ENCODE assay signal across 16 cellular contexts in the genomic region with DNA sequence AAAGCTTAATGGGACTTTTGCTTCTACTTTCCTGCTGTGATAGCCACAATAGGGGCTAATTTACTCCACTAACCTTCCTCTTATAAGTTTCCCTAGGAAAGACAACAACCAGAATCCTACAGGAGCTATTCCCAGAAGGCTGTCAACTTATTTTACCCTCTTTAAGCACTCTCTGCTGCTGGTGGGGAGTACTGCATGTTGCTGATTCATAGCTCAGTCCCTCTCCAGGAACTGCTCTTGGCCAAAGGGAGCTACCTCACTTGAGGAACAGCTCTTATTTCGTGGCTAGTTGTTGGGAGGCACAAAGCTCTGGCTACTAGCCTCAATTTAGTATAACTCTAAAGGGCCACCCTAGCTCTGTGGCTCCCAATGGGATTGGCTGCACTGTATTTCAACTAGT. TPM values are rescaled to one million over a fixed set of nuclear protein-coding genes. Genes with fewer than 3 reads are reported as not detected.
DNase-seq lines count a peak whose midpoint lies in the region; ATAC-seq, FAIRE-seq and TF ChIP-seq lines count a peak whose summit lies in the region.
"Had no signal": no experiment of that assay in that cellular context is flagged by ENCODE, and none has a peak within 500 bp of the region (broad histone marks: within the 10 kb centered on the region; RNA-seq: fewer than 3 reads in every experiment).

No MANE protein-coding gene starts in this region.

- no peaks in the 10 kb centered on the region for H3F3A ChIP-seq in PC-3 (ENCODE audit: low read length, unreplicated experiment)

- ATAC-seq in PC-3 (peak; percentile 58), GM21381 (IDR thresholded peaks at IDR 0.05; ENCODE audit: unreplicated experiment) (no peak), GM19397 (IDR thresholded peaks at IDR 0.05; ENCODE audit: unreplicated experiment) (no peak)

- FAIRE-seq in endothelial cell of umbilical vein (lab: Jason Lieb, UNC), result peak; percentile 8
- FAIRE-seq: colon had no signal

- H3K27me3 ChIP-seq in PC-3 (ENCODE audit: low read length), result no peaks in the 10 kb centered on the region
- no peaks in the 10 kb centered on the region for H3K27me3 ChIP-seq in endothelial cell of umbilical vein (ENCODE audit: control insufficient read depth in 2 of 2, insufficient read depth in 2 of 2, low read length in 2 of 2)
- H3K27me3 ChIP-seq: vagina had no signal

- H3K27ac ChIP-seq in PC-3 (ENCODE audit: low read length), result no peak overlapping the region
- no peak overlapping the region for H3K27ac ChIP-seq in endothelial cell of umbilical vein (ENCODE audit: insufficient read depth, low read depth, low read length)
- H3K27ac ChIP-seq: vagina, VCaP had no signal

- BruUV-seq in PC-3 (replicated peaks; lab: Mats Ljungman, UMichigan) (no TSS peak), endothelial cell of umbilical vein (replicated peaks; lab: Mats Ljungman, UMichigan) (no TSS peak)

- H3K79me2 ChIP-seq in PC-3 (ENCODE audit: low read length) (no peaks in the 10 kb centered on the region), endothelial cell of umbilical vein (ENCODE audit: control insufficient read depth, insufficient read depth, low read length) (peaks cover 7% of the 10 kb centered on the region)

- CTCF ChIA-PET in PC-3 (lab: Charles Lee), result interaction anchor here (0.6 to 1.4 kb wide), 2 partner anchors 112 to 115 kb away, joined by 3 read pairs; no protein-coding TSS in a partner anchor
- CTCF ChIA-PET in endothelial cell of umbilical vein (lab: Charles Lee), result interaction anchor here (0.8 to 2.4 kb wide), 29 partner anchors 9 to 1072 kb away, joined by 3 to 22 read pairs (median 6); partner anchors contain the start of gene ADSS2

- peaks cover 80% of the 10 kb centered on the region for H3K36me3 ChIP-seq in PC-3 (ENCODE audit: low read depth, low read length)
- H3K36me3 ChIP-seq in endothelial cell of umbilical vein (ENCODE audit: control insufficient read depth in 2 of 2, extremely low read depth in 1 of 2, insufficient read depth in 2 of 2, low read length in 2 of 2), result peaks cover 44 to 49% of the 10 kb centered on the region in 2 experiments

- TF ChIP-seq POLR2A in endothelial cell of umbilical vein (IDR thresholded peaks at IDR 0.05; ENCODE audit: low read depth, low read length), result no peak

- DNase-seq in EH (ENCODE audit: low read depth), result peak; percentile 69
- DNase-seq in PC-3, result peak; percentile 50
- DNase-seq in endothelial cell of umbilical vein (ENCODE audit: low read depth, low spot score), result peak; percentile 64
- peak; percentile 84 for DNase-seq in myocyte (ENCODE audit: low read depth)
- no peak for DNase-seq in NCI-H2196 treated with DMSO at 0.1 percent for 48 hours (lab: John Stamatoyannopoulos, UW; ENCODE audit: unreplicated experiment)
- no peak for DNase-seq in stimulated activated CD4-positive, alpha-beta T cell treated with anti-CD3 and anti-CD28 coated beads, Interleukin-12 subunit alpha, Interleukin-12 subunit beta, amount 100 ng/mL, for 4 hours
- DNase-seq: activated T-cell treated with anti-CD3 and anti-CD28 coated beads, Interleukin-2, amount 50 U/mL, for 72 hours; COR-L47; NCI-H1048; NCI-H524; Right ventricle myocardium superior had no signal

- H3K4me3 ChIP-seq in PC-3 (ENCODE audit: low read length), result no peak overlapping the region
- no peak overlapping the region for H3K4me3 ChIP-seq in endothelial cell of umbilical vein (replicated peaks in 1 of 3; ENCODE audit: insufficient read depth in 1 of 3, low read depth in 1 of 3, low read length in 3 of 3)
- H3K4me3 ChIP-seq: vagina had no signal

- H3K4me1 ChIP-seq in PC-3 (ENCODE audit: insufficient read depth, low read length), result peaks cover 16% of the 10 kb centered on the region
- H3K4me1 ChIP-seq in endothelial cell of umbilical vein (ENCODE audit: control insufficient read depth, extremely low read depth, insufficient read depth, low read length), result no peaks in the 10 kb centered on the region
- H3K4me1 ChIP-seq: vagina had no signal

- intact Hi-C loops in PC-3 (cut with micrococcal nuclease) (no loop called here), endothelial cell of umbilical vein (cut with micrococcal nuclease) (loop anchor here (1.0 kb wide), 1 partner anchor 113 kb away; no protein-coding TSS in a partner anchor)

- TF ChIP-seq CTCF in PC-3 (conservative IDR thresholded peaks at IDR 0.05; ENCODE audit: low read depth, low read length), result peak; percentile 50
- TF ChIP-seq CTCF in endothelial cell of umbilical vein (IDR thresholded peaks at IDR 0.05; ENCODE audit: extremely low read depth in 1 of 2, insufficient read depth in 1 of 2, low read depth in 1 of 2, low read length in 2 of 2), result peak; percentile 17 to 24

- POLR2A ChIA-PET in PC-3 (lab: Charles Lee; ENCODE audit: unreplicated experiment) (no interaction called here), endothelial cell of umbilical vein (lab: Charles Lee) (no interaction called here)

- H2AFZ ChIP-seq in PC-3 (ENCODE audit: low read length) (no peak overlapping the region), endothelial cell of umbilical vein (ENCODE audit: low read depth, low read length) (no peak overlapping the region)

- no peaks in the 10 kb centered on the region for H3K9me1 ChIP-seq in endothelial cell of umbilical vein (replicated peaks; ENCODE audit: control insufficient read depth, extremely low read depth, insufficient read depth, low read length)

- dilution Hi-C loops in endothelial cell of umbilical vein (cut with MboI; ENCODE audit: extremely low pct_ligation_motif_present, low sequenced_read_pairs), result no loop called here

- H3K9ac ChIP-seq in PC-3 (ENCODE audit: low read length), result no peak overlapping the region
- no peak overlapping the region for H3K9ac ChIP-seq in endothelial cell of umbilical vein (replicated peaks; ENCODE audit: extremely low read depth, insufficient read depth, low read length)

- no peak overlapping the region for H3K4me2 ChIP-seq in PC-3 (ENCODE audit: low read length)
- no peak overlapping the region for H3K4me2 ChIP-seq in endothelial cell of umbilical vein (ENCODE audit: insufficient read depth, low read length)

- H3K9me2 ChIP-seq in PC-3 (replicated peaks; ENCODE audit: low read length), result no peaks in the 10 kb centered on the region

- no peaks in the 10 kb centered on the region for H3K9me3 ChIP-seq in PC-3 (ENCODE audit: low read length)
- no peaks in the 10 kb centered on the region for H3K9me3 ChIP-seq in endothelial cell of umbilical vein (replicated peaks; ENCODE audit: control insufficient read depth, insufficient read depth, low read length)
- H3K9me3 ChIP-seq: vagina had no signal

- H4K20me1 ChIP-seq in PC-3 (ENCODE audit: low read length) (no peaks in the 10 kb centered on the region), endothelial cell of umbilical vein (replicated peaks; ENCODE audit: control insufficient read depth, extremely low read depth, insufficient read depth, low read length) (no peaks in the 10 kb centered on the region)

TF ChIP-seq in endothelial cell of umbilical vein, 7 proteins besides CTCF, POLR2A, EP300 and RAD21:
- TF ChIP-seq FOS (IDR thresholded peaks at IDR 0.05; ENCODE audit: borderline replicate concordance, insufficient read depth, low read length) (peak; percentile 13), MAX (IDR thresholded peaks at IDR 0.05; ENCODE audit: insufficient read depth, insufficient read length) (no peak)
TF ChIP-seq in endothelial cell of umbilical vein: peak in this region for 1.

RNA-seq across cellular contexts. Expression of gene ADSS2, which starts 37.2 kb away (rescaled TPM):
- total RNA-seq in PC-3 (2014; rRNA removed), result 55.0 and 58.2 TPM in 2 replicates
- total RNA-seq in endothelial cell of umbilical vein, result 82.8 and 90.6 TPM in 2 replicates
- polyA plus RNA-seq in endothelial cell of umbilical vein, result 24.9 and 35.5 TPM in 2 replicates
- 47.5 and 49.3 TPM in 2 replicates for polyA plus RNA-seq in endothelial cell of umbilical vein (2011; cell fraction: cytosol; rRNA removed)
- polyA plus RNA-seq in endothelial cell of umbilical vein (2011; cell fraction: nucleus; rRNA removed), result 52.7 and 75.7 TPM in 2 replicates
- 81.7 and 91.2 TPM in 2 replicates for polyA plus RNA-seq in endothelial cell of umbilical vein (2012)
- polyA minus RNA-seq in endothelial cell of umbilical vein, result 30.1 and 32.2 TPM in 2 replicates
- polyA minus RNA-seq in endothelial cell of umbilical vein (2011; cell fraction: cytosol; rRNA and poly(A)+ RNA removed), result 26.4 TPM
- 54.7 and 75.4 TPM in 2 replicates for polyA minus RNA-seq in endothelial cell of umbilical vein (2011; cell fraction: nucleus; rRNA and poly(A)+ RNA removed)
- 16.6 and 22.7 TPM in 2 replicates for total RNA-seq in myocyte
- polyA plus RNA-seq in myocyte (2012), result 16.7 TPM

RNA-seq across cellular contexts. Expression of gene CATSPERE, which starts 46.5 kb away (rescaled TPM):
- not detected in 2 replicates for total RNA-seq in PC-3 (2014; rRNA removed)
- total RNA-seq in endothelial cell of umbilical vein, result 0.72 and 1.9 TPM in 2 replicates
- 0.41 and 0.61 TPM in 2 replicates for polyA plus RNA-seq in endothelial cell of umbilical vein
- polyA plus RNA-seq in endothelial cell of umbilical vein (2011; cell fraction: cytosol; rRNA removed), result 0.27 and 0.30 TPM in 2 replicates
- 5.3 and 7.0 TPM in 2 replicates for polyA plus RNA-seq in endothelial cell of umbilical vein (2011; cell fraction: nucleus; rRNA removed)
- polyA plus RNA-seq in endothelial cell of umbilical vein (2012), result 0.30 and 0.58 TPM in 2 replicates
- 3.6 and 3.8 TPM in 2 replicates for polyA minus RNA-seq in endothelial cell of umbilical vein
- 0.31 TPM for polyA minus RNA-seq in endothelial cell of umbilical vein (2011; cell fraction: cytosol; rRNA and poly(A)+ RNA removed)
- 6.0 and 9.2 TPM in 2 replicates for polyA minus RNA-seq in endothelial cell of umbilical vein (2011; cell fraction: nucleus; rRNA and poly(A)+ RNA removed)
- 0.47 and 0.72 TPM in 2 replicates for total RNA-seq in myocyte
- 0.40 TPM for polyA plus RNA-seq in myocyte (2012)

Comparison
In these comparisons a context has a peak if more than half of its experiments do, and no peak if none do; other contexts are left out.
1. DNase-seq: peak in EH (single experiment), PC-3 (single experiment), endothelial cell of umbilical vein (single experiment) and myocyte (single experiment); none in NCI-H2196 treated with DMSO at 0.1 percent for 48 hours (single experiment) and stimulated activated CD4-positive, alpha-beta T cell treated with anti-CD3 and anti-CD28 coated beads, Interleukin-12 subunit alpha, Interleukin-12 subunit beta, amount 100 ng/mL, for 4 hours (single experiment).